ENCODE assay signal across 8 cellular contexts in genomic region chr6:149319413-149319812, GRCh38. TPM values are rescaled to one million over a fixed set of nuclear protein-coding genes. Genes with fewer than 3 reads are reported as not detected.
DNase-seq lines count a peak whose midpoint lies in the region; ATAC-seq and TF ChIP-seq lines count a peak whose summit lies in the region.

No MANE protein-coding gene starts in this region.

- no peak for TF ChIP-seq RAD21 in liver (IDR thresholded peaks at IDR 0.05)

- no peaks in the 10 kb centered on the region for H3K27me3 Mint-ChIP-seq in activated CD8-positive, alpha-beta memory T cell treated with anti-CD3 and anti-CD28 coated beads, Interleukin-2, amount 10 ng/mL, durations not matched to agents 7 days and 5 days

- H3K36me3 Mint-ChIP-seq in activated CD8-positive, alpha-beta memory T cell treated with anti-CD3 and anti-CD28 coated beads, Interleukin-2, amount 10 ng/mL, durations not matched to agents 7 days and 5 days: peaks cover 42% of the 10 kb centered on the region

- peak overlapping the region; percentile 91 for H3K27ac Mint-ChIP-seq in activated CD8-positive, alpha-beta memory T cell treated with anti-CD3 and anti-CD28 coated beads, Interleukin-2, amount 10 ng/mL, durations not matched to agents 7 days and 5 days

- H3K36me3 ChIP-seq in liver (ENCODE audit: control insufficient read depth in 4 of 4, insufficient read depth in 3 of 4, low read depth in 1 of 4, low read length in 3 of 4) (no peaks in the 10 kb centered on the region), thymus (ENCODE audit: control insufficient read depth, insufficient read depth) (no peaks in the 10 kb centered on the region)

- H3K9me3 Mint-ChIP-seq in activated CD8-positive, alpha-beta memory T cell treated with anti-CD3 and anti-CD28 coated beads, Interleukin-2, amount 10 ng/mL, durations not matched to agents 7 days and 5 days (ENCODE audit: low read depth): no peaks in the 10 kb centered on the region

- CTCF ChIA-PET in activated CD8-positive, alpha-beta memory T cell treated with anti-CD3 and anti-CD28 coated beads, Interleukin-2, amount 10 ng/mL, durations not matched to agents 7 days and 5 days (lab: Charles Lee): interaction anchor here (1.0 to 1.5 kb wide), 3 partner anchors 15 to 234 kb away, joined by 3 to 5 read pairs (median 3); no protein-coding TSS in a partner anchor

- H3K4me3 ChIP-seq in astrocyte of the cerebellum (ENCODE audit: low read depth, low read length): peak overlapping the region; percentile 90
- peak overlapping the region; percentile 78 to 98 (median 91) for H3K4me3 ChIP-seq in liver (ENCODE audit: low read depth in 1 of 3, low read length in 3 of 3)
- H3K4me3 ChIP-seq in thymus (ENCODE audit: low read length): peak overlapping the region; percentile 94

- H3K4me3 Mint-ChIP-seq in activated CD8-positive, alpha-beta memory T cell treated with anti-CD3 and anti-CD28 coated beads, Interleukin-2, amount 10 ng/mL, durations not matched to agents 7 days and 5 days: peak overlapping the region; percentile 92

- no peaks in the 10 kb centered on the region for H3K9me3 ChIP-seq in liver (ENCODE audit: control insufficient read depth in 4 of 4, low read length in 3 of 4)
- H3K9me3 ChIP-seq in thymus (ENCODE audit: control insufficient read depth): no peaks in the 10 kb centered on the region

- ATAC-seq in activated CD8-positive, alpha-beta memory T cell treated with anti-CD3 and anti-CD28 coated beads, Interleukin-2, amount 10 ng/mL, durations not matched to agents 7 days and 5 days: no peak
- ATAC-seq in HG02623 (IDR thresholded peaks at IDR 0.05; ENCODE audit: unreplicated experiment): no peak

- DNase-seq in activated CD8-positive, alpha-beta memory T cell treated with anti-CD3 and anti-CD28 coated beads, Interleukin-2, amount 10 ng/mL, durations not matched to agents 7 days and 5 days: no peak
- DNase-seq in activated CD8-positive, alpha-beta memory T cell treated with anti-CD3 and anti-CD28 coated beads for 24 hours: no peak
- no peak for DNase-seq in astrocyte of the cerebellum (ENCODE audit: low read depth)
- DNase-seq in G401 (ENCODE audit: low spot score): no peak
- no peak for DNase-seq in ureter (ENCODE audit: low spot score)

- peak overlapping the region in 1 of 2 donors; percentile 53 for H3K9ac ChIP-seq in liver (ENCODE audit: low read depth in 1 of 2, low read length in 2 of 2)

- TF ChIP-seq CTCF in astrocyte of the cerebellum (IDR thresholded peaks at IDR 0.05; ENCODE audit: low read depth, low read length, missing control alignments) (no peak), liver (IDR thresholded peaks at IDR 0.05; ENCODE audit: low read depth, low read length, missing input control) (no peak)

- H3K27me3 ChIP-seq in liver (ENCODE audit: control insufficient read depth in 4 of 4, insufficient read depth in 4 of 4, low read length in 3 of 4) (no peaks in the 10 kb centered on the region), thymus (ENCODE audit: control insufficient read depth, insufficient read depth) (no peaks in the 10 kb centered on the region)

- peaks cover 41% of the 10 kb centered on the region for H3K4me1 Mint-ChIP-seq in activated CD8-positive, alpha-beta memory T cell treated with anti-CD3 and anti-CD28 coated beads, Interleukin-2, amount 10 ng/mL, durations not matched to agents 7 days and 5 days

- in situ Hi-C loops in astrocyte of the cerebellum (cut with HindIII; ENCODE audit: low sequenced_read_pairs): no loop called here
- in situ Hi-C loops in G401 (cut with HindIII; ENCODE audit: low sequenced_read_pairs): no loop called here

- H3K27ac ChIP-seq in liver (ENCODE audit: low read depth in 1 of 2, low read length in 2 of 2): peak overlapping the region; percentile 8 to 96
- no peak overlapping the region for H3K27ac ChIP-seq in thymus (ENCODE audit: low read depth)

- WGBS in liver: 21% methylated on average over 3 of the region's 3 CpGs
- WGBS in thymus: 38% methylated on average over 3 of the region's 3 CpGs

- H3K4me1 ChIP-seq in liver (ENCODE audit: control insufficient read depth in 4 of 4, insufficient read depth in 4 of 4, low read length in 3 of 4) (peaks cover 6 to 34% (median 18%) of the 10 kb centered on the region in 4 donors), thymus (ENCODE audit: control insufficient read depth, insufficient read depth, low read length) (peaks cover 5% of the 10 kb centered on the region)

TF ChIP-seq in liver, 16 proteins besides CTCF, POLR2A, EP300 and RAD21:
- TF ChIP-seq GABPA (IDR thresholded peaks at IDR 0.05 in 1 of 2, conservative IDR thresholded peaks at IDR 0.05 in 1 of 2): no peak
- no peak for TF ChIP-seq RXRA (IDR thresholded peaks at IDR 0.05)
- TF ChIP-seq EGR1 (IDR thresholded peaks at IDR 0.05; ENCODE audit: low read depth in 2 of 2): no peak
TF ChIP-seq in liver: peak in this region for 0.

RNA-seq across cellular contexts. Expression of gene TAB2, which starts 1.9 kb away (rescaled TPM):
- total RNA-seq in activated CD8-positive, alpha-beta memory T cell treated with anti-CD3 and anti-CD28 coated beads, Interleukin-2, amount 10 ng/mL, durations not matched to agents 7 days and 5 days: 100 to 1,000 TPM; 120 to 138 TPM
- total RNA-seq in liver (10 to 100 TPM; 23.9 to 25.6 TPM), ureter (66.8 TPM)
- polyA plus RNA-seq in liver (10 to 100 TPM; 10.5 to 12.1 TPM), thymus (34.3 TPM)
- total RNA-seq in G401 (2014; rRNA removed; shearing (Covaris generic)): 38.0 and 52.0 TPM in 2 replicates
